Comparison of ENCODE assay signal across 2 cellular contexts in genomic region chr7:45953055-45953454, GRCh38. TPM values are rescaled to one million over a fixed set of nuclear protein-coding genes. Genes with fewer than 3 reads are reported as not detected.
"Had no signal": no experiment of that assay in that cellular context is flagged by ENCODE, and none has a peak within 500 bp of the region (broad histone marks: within the 10 kb centered on the region; RNA-seq: fewer than 3 reads in every experiment).

No MANE protein-coding gene starts in this region.

RNA-seq across cellular contexts. Expression of gene IGFBP3, which starts 32.0 kb away (rescaled TPM):
- total RNA-seq: OCI-LY7, SJCRH30 had no signal
